Comparison of ENCODE assay signal across 24 cellular contexts in genomic region chr3:59737209-59737608, GRCh38.
DNase-seq lines count a peak whose midpoint lies in the region; ATAC-seq, FAIRE-seq and TF ChIP-seq lines count a peak whose summit lies in the region.
"Had no signal": no experiment of that assay in that cellular context is flagged by ENCODE, and none has a peak within 500 bp of the region (broad histone marks: within the 10 kb centered on the region; RNA-seq: fewer than 3 reads in every experiment).

No MANE protein-coding gene starts in this region.

- TF ChIP-seq RAD21 in IMR-90 (IDR thresholded peaks at IDR 0.05; ENCODE audit: low read length): no peak

- TF ChIP-seq POLR2A in IMR-90 (IDR thresholded peaks at IDR 0.05; ENCODE audit: low read depth, low read length): no peak

- H3K4ac ChIP-seq in IMR-90 (ENCODE audit: low read depth, low read length): no peak overlapping the region

- no peak overlapping the region for H4K5ac ChIP-seq in IMR-90 (ENCODE audit: low read depth, low read length)

- no peak overlapping the region for H3K27ac Mint-ChIP-seq in mesothelial cell of epicardium
- H3K27ac Mint-ChIP-seq: CD4-positive, alpha-beta T cell; GM23338; H9 had no signal

- H3K4me1 ChIP-seq in IMR-90 (ENCODE audit: control insufficient read depth, insufficient read depth, low read length): no peaks in the 10 kb centered on the region
- H3K4me1 ChIP-seq: A549 had no signal

- no peak overlapping the region for H3K4me2 ChIP-seq in IMR-90 (ENCODE audit: low read depth, low read length)
- H3K4me2 ChIP-seq: A549; BLaER1 treated with 17β-estradiol and CSF1 and Interleukin-3, amounts not matched to agents 10 nM and 100 nM; GM23338 had no signal

- H2BK5ac ChIP-seq in IMR-90 (ENCODE audit: low read depth, low read length, poor library complexity, severe bottlenecking): no peak overlapping the region

- peaks cover 3% of the 10 kb centered on the region for H3K9me3 Mint-ChIP-seq in mesothelial cell of epicardium
- H3K9me3 Mint-ChIP-seq: CD4-positive, alpha-beta T cell; GM23338; H9 had no signal

- POLR2A ChIA-PET in IMR-90 (lab: Charles Lee; ENCODE audit: unreplicated experiment): no interaction called here

- H3K27me3 Mint-ChIP-seq in mesothelial cell of epicardium (ENCODE audit: low read depth): peaks cover 15% of the 10 kb centered on the region
- H3K27me3 Mint-ChIP-seq: CD4-positive, alpha-beta T cell had no signal

- no peak overlapping the region for H2BK120ac ChIP-seq in IMR-90 (ENCODE audit: low read depth, low read length)

- H3K14ac ChIP-seq in IMR-90 (replicated peaks; ENCODE audit: low read depth, low read length): no peak overlapping the region

- H3K4me3 ChIP-seq in IMR-90 (ENCODE audit: insufficient read depth, low read depth, low read length): no peak overlapping the region
- H3K4me3 ChIP-seq in bronchial epithelial cell (ENCODE audit: low read depth, low read length): no peak overlapping the region
- no peak overlapping the region for H3K4me3 ChIP-seq in fibroblast of the aortic adventitia (ENCODE audit: low read depth, low read length)
- H3K4me3 ChIP-seq: A549; BLaER1 treated with 17β-estradiol and CSF1 and Interleukin-3, amounts not matched to agents 10 nM and 100 nM; GM23338; K562 had no signal

- H3K4me3 Mint-ChIP-seq in mesothelial cell of epicardium: no peak overlapping the region
- H3K4me3 Mint-ChIP-seq: CD4-positive, alpha-beta T cell; GM23338; H9 had no signal

- H4K91ac ChIP-seq in IMR-90 (ENCODE audit: insufficient read depth, low read depth, low read length): no peak overlapping the region

- ATAC-seq in IMR-90 (ENCODE audit: low read depth): peak; percentile 60
- ATAC-seq: A549, GM23338, HepG2, K562, PC-3 had no signal

- FAIRE-seq in bronchial epithelial cell (lab: Jason Lieb, UNC) (peak; percentile 90), urothelium cell line (lab: Jason Lieb, UNC) (no peak)
- FAIRE-seq: A549, D721Med, HepG2, K562 had no signal

- H3K23ac ChIP-seq in IMR-90 (ENCODE audit: low read depth, low read length): no peak overlapping the region

- no TSS peak for BruUV-seq in IMR-90 (replicated peaks; lab: Mats Ljungman, UMichigan)

- no peaks in the 10 kb centered on the region for H4K20me1 ChIP-seq in IMR-90 (ENCODE audit: insufficient read depth, low read length)
- H4K20me1 ChIP-seq: BLaER1 treated with 17β-estradiol and CSF1 and Interleukin-3, amounts not matched to agents 10 nM and 100 nM had no signal

- no peak overlapping the region for H3K18ac ChIP-seq in IMR-90 (ENCODE audit: low read depth, low read length)

- TF ChIP-seq CTCF in IMR-90 (conservative IDR thresholded peaks at IDR 0.05; ENCODE audit: low read depth, low read length) (no peak), bronchial epithelial cell (IDR thresholded peaks at IDR 0.05; ENCODE audit: insufficient read depth, low read length, severe bottlenecking) (no peak), fibroblast of the aortic adventitia (IDR thresholded peaks at IDR 0.05; ENCODE audit: insufficient read depth, low read length) (no peak), mesothelial cell of epicardium (IDR thresholded peaks at IDR 0.05; ENCODE audit: unreplicated experiment) (no peak)

- H3K9me1 ChIP-seq in IMR-90 (ENCODE audit: insufficient read depth, low read length): no peaks in the 10 kb centered on the region

- no peaks in the 10 kb centered on the region for H3K36me3 Mint-ChIP-seq in mesothelial cell of epicardium

- no peak overlapping the region for H2BK20ac ChIP-seq in IMR-90 (ENCODE audit: low read depth, low read length)

- no peak overlapping the region for H2AK5ac ChIP-seq in IMR-90 (ENCODE audit: low read depth, low read length)

- no peak overlapping the region for H3K9ac ChIP-seq in IMR-90 (ENCODE audit: low read depth, low read length)
- H3K9ac ChIP-seq: BLaER1 treated with 17β-estradiol and CSF1 and Interleukin-3, amounts not matched to agents 10 nM and 100 nM had no signal

- H2AFZ ChIP-seq in IMR-90 (replicated peaks; ENCODE audit: low read length, poor library complexity): no peak overlapping the region
- H2AFZ ChIP-seq: GM23338 had no signal

- DNase-seq in IMR-90 (no peak), bronchial epithelial cell (ENCODE audit: low read depth) (peak; percentile 7), fibroblast of the aortic adventitia (ENCODE audit: low read depth) (peak; percentile 8), myocyte (ENCODE audit: low read depth) (peak; percentile 3), urothelium cell line (ENCODE audit: low spot score) (no peak), mesothelial cell of epicardium (ENCODE audit: low spot score in 2 of 2, unreplicated experiment in 2 of 2) (no peak), NCI-H146 treated with DMSO at 0.1 percent for 48 hours (lab: John Stamatoyannopoulos, UW; ENCODE audit: unreplicated experiment) (no peak)
- no peak for DNase-seq in stimulated activated CD4-positive, alpha-beta T cell treated with anti-CD3 and anti-CD28 coated beads, Interleukin-2, amount 100 ng/mL, for 24 hours
- DNase-seq: CD4-positive, alpha-beta T cell; DMS53; H9; Kasumi-1; NCI-H1694; NCI-H2029 treated with DMSO at 0.1 percent for 48 hours; NCI-H446 treated with DMSO at 0.1 percent for 48 hours; NCI-H526; NK-92 treated with Interleukin-12 subunit alpha and Interleukin-12 subunit beta, amount 100 ng/mL, for 24 hours; PC-3 had no signal

- no peak overlapping the region for H2BK15ac ChIP-seq in IMR-90 (ENCODE audit: low read depth, low read length)

- dilution Hi-C loops in IMR-90 (cut with HindIII; ENCODE audit: low sequenced_read_pairs, unreplicated experiment): no loop called here

- WGBS in IMR-90 (ENCODE audit: extremely low coverage in 2 of 2, insufficient read length in 1 of 2), 2 experiments: no CpG with 5 or more reads among the region's 3 CpGs

- H3K36me3 ChIP-seq in IMR-90 (ENCODE audit: control insufficient read depth, insufficient read depth, low read length) (no peaks in the 10 kb centered on the region), bronchial epithelial cell (ENCODE audit: control insufficient read depth, insufficient read depth, low read length) (no peaks in the 10 kb centered on the region)
- H3K36me3 ChIP-seq: BLaER1 treated with 17β-estradiol and CSF1 and Interleukin-3, amounts not matched to agents 10 nM and 100 nM had no signal

- intact Hi-C loops in IMR-90 (cut with micrococcal nuclease): no loop called here

- in situ Hi-C loops in IMR-90 (cut with MboI; ENCODE audit: low sequenced_read_pairs): no loop called here

- H3K27me3 ChIP-seq in IMR-90 (ENCODE audit: control insufficient read depth, insufficient read depth, low read length) (peaks cover 2% of the 10 kb centered on the region), bronchial epithelial cell (ENCODE audit: control insufficient read depth, insufficient read depth, low read length) (no peaks in the 10 kb centered on the region)
- H3K27me3 ChIP-seq: BLaER1 treated with 17β-estradiol and CSF1 and Interleukin-3, amounts not matched to agents 10 nM and 100 nM had no signal

- no peaks in the 10 kb centered on the region for H3K4me1 Mint-ChIP-seq in mesothelial cell of epicardium

- no peak overlapping the region for H4K8ac ChIP-seq in IMR-90 (ENCODE audit: low read depth in 2 of 2, low read length in 2 of 2)

- H3K9me3 ChIP-seq in IMR-90 (ENCODE audit: control insufficient read depth, insufficient read depth, low read length): no peaks in the 10 kb centered on the region
- H3K9me3 ChIP-seq: A549; BLaER1 treated with 17β-estradiol and CSF1 and Interleukin-3, amounts not matched to agents 10 nM and 100 nM had no signal

- CTCF ChIA-PET in IMR-90 (lab: Yijun Ruan, JAX): interaction anchor here (0.8 kb wide), 1 partner anchor 10 kb away, joined by 3 read pairs; no protein-coding TSS in a partner anchor

- H3K27ac ChIP-seq in IMR-90 (ENCODE audit: insufficient read depth, low read length): no peak overlapping the region
- H3K27ac ChIP-seq: A549; BLaER1 treated with 17β-estradiol and CSF1 and Interleukin-3, amounts not matched to agents 10 nM and 100 nM had no signal

- H2AK9ac ChIP-seq in IMR-90 (replicated peaks; ENCODE audit: low read depth, low read length, poor library complexity): no peak overlapping the region

- H3K56ac ChIP-seq in IMR-90 (ENCODE audit: extremely low read depth, insufficient read depth, low read length): no peak overlapping the region

- H3K79me1 ChIP-seq in IMR-90 (ENCODE audit: low read depth in 1 of 2, low read length in 2 of 2): no peaks in the 10 kb centered on the region

TF ChIP-seq in IMR-90, 13 proteins besides CTCF, POLR2A, EP300 and RAD21:
- no peak for TF ChIP-seq FOS (IDR thresholded peaks at IDR 0.05; ENCODE audit: low read depth, low read length)
- no peak for TF ChIP-seq CEBPB (IDR thresholded peaks at IDR 0.05; ENCODE audit: low read depth, low read length)
- TF ChIP-seq RFX5 (IDR thresholded peaks at IDR 0.05; ENCODE audit: low read depth, low read length): no peak
- no peak for TF ChIP-seq MAZ (IDR thresholded peaks at IDR 0.05; ENCODE audit: borderline replicate concordance, low read depth, low read length)
- no peak for TF ChIP-seq CHD1 (IDR thresholded peaks at IDR 0.05; ENCODE audit: low read depth, low read length)
- TF ChIP-seq MAFK (IDR thresholded peaks at IDR 0.05; ENCODE audit: low read depth, low read length): no peak
- TF ChIP-seq RCOR1 (IDR thresholded peaks at IDR 0.05; ENCODE audit: insufficient replicate concordance, low read length): no peak
- TF ChIP-seq NFE2L2 (IDR thresholded peaks at IDR 0.05; ENCODE audit: low read depth, low read length): no peak
- no peak for TF ChIP-seq MXI1 (IDR thresholded peaks at IDR 0.05; ENCODE audit: borderline replicate concordance, low read depth, low read length)

Comparison
In these comparisons a context has a peak if more than half of its experiments do, and no peak if none do; other contexts are left out.
1. DNase-seq: peak in bronchial epithelial cell (single experiment), fibroblast of the aortic adventitia (single experiment) and myocyte (single experiment); none in IMR-90 (single experiment), stimulated activated CD4-positive, alpha-beta T cell treated with anti-CD3 and anti-CD28 coated beads, Interleukin-2, amount 100 ng/mL, for 24 hours (0 of 2), urothelium cell line (single experiment), mesothelial cell of epicardium (0 of 2) and NCI-H146 treated with DMSO at 0.1 percent for 48 hours (single experiment).